ENCODE assay signal across 8 cellular contexts in genomic region chr5:95808686-95809413, GRCh38. TPM values are rescaled to one million over a fixed set of nuclear protein-coding genes. Genes with fewer than 3 reads are reported as not detected.
DNase-seq lines count a peak whose midpoint lies in the region; ATAC-seq and TF ChIP-seq lines count a peak whose summit lies in the region.

No MANE protein-coding gene starts in this region.

- peaks cover 4% of the 10 kb centered on the region for H3K36me3 Mint-ChIP-seq in activated CD4-positive, alpha-beta memory T cell treated with anti-CD3 and anti-CD28 coated beads for 36 hours

- intact Hi-C loops in activated CD4-positive, alpha-beta memory T cell treated with anti-CD3 and anti-CD28 coated beads for 36 hours (cut with micrococcal nuclease) = loop anchor here (1.0 to 2.0 kb wide), 5 partner anchors 13 to 34 kb away; partner anchors contain the start of gene GLRX

- H3K4me1 ChIP-seq in osteoblast (ENCODE audit: insufficient read depth, low read length) (peaks cover 33% of the 10 kb centered on the region), upper lobe of left lung (peaks cover 43 to 53% (median 52%) of the 10 kb centered on the region in 4 donors)

- DNase-seq in Daoy (ENCODE audit: low read depth) (peak; percentile 27), erythroblast (lab: John Stamatoyannopoulos, UW) (peak; percentile 18 to 24), osteoblast (ENCODE audit: insufficient read length, low spot score, missing footprints) (peak; percentile 89), upper lobe of left lung (peak in 1 of 2 donors; percentile 70), glomerular visceral epithelial cell (ENCODE audit: extremely low spot score) (no peak)
- peak; percentile 78 for DNase-seq in Jurkat, Clone E6-1 (ENCODE audit: low read depth, low spot score)
- DNase-seq in activated CD4-positive, alpha-beta memory T cell treated with anti-CD3 and anti-CD28 coated beads for 36 hours = peak; percentile 86

- POLR2A ChIA-PET in activated CD4-positive, alpha-beta memory T cell treated with anti-CD3 and anti-CD28 coated beads for 36 hours (lab: Charles Lee) = interaction anchor here (1.8 to 5.0 kb wide), 2 partner anchors 12 to 34 kb away, joined by 4 to 45 read pairs; partner anchors contain the start of gene GLRX

- H3K27me3 ChIP-seq in osteoblast (ENCODE audit: insufficient read depth, low read length) = no peaks in the 10 kb centered on the region
- no peaks in the 10 kb centered on the region for H3K27me3 ChIP-seq in upper lobe of left lung

- CTCF ChIA-PET in activated CD4-positive, alpha-beta memory T cell treated with anti-CD3 and anti-CD28 coated beads for 36 hours (lab: Charles Lee) = interaction anchor here (0.9 to 5.5 kb wide), 11 partner anchors 8 to 39 kb away, joined by 3 to 66 read pairs (median 4); partner anchors contain the start of gene GLRX

- 22 to 40% methylated on average over 10 of the region's 10 CpGs for WGBS in upper lobe of left lung, 2 donors

- no peaks in the 10 kb centered on the region for H4K20me1 ChIP-seq in osteoblast (ENCODE audit: insufficient read depth, low read length)

- H3K79me2 ChIP-seq in osteoblast (ENCODE audit: insufficient read depth, low read length) = no peaks in the 10 kb centered on the region

- H3K4me2 ChIP-seq in osteoblast (ENCODE audit: insufficient read depth, low read length) = peak overlapping the region; percentile 39

- no peak overlapping the region for H2AFZ ChIP-seq in osteoblast (ENCODE audit: low read length)

- peak; percentile 100 for ATAC-seq in GM21515 (IDR thresholded peaks at IDR 0.05; ENCODE audit: unreplicated experiment)
- peak; percentile 89 to 94 for ATAC-seq in upper lobe of left lung (ENCODE audit: low FRiP score in 2 of 2)

- H3K27ac ChIP-seq in osteoblast (ENCODE audit: low read depth, low read length) (peak overlapping the region; percentile 83), upper lobe of left lung (peak overlapping the region; percentile 4 to 79 (median 62))

- H3K9me3 Mint-ChIP-seq in activated CD4-positive, alpha-beta memory T cell treated with anti-CD3 and anti-CD28 coated beads for 36 hours = no peaks in the 10 kb centered on the region

- TF ChIP-seq POLR2A in erythroblast (IDR thresholded peaks at IDR 0.05; ENCODE audit: low read length) = no peak
- no peak for TF ChIP-seq POLR2A in upper lobe of left lung (IDR thresholded peaks at IDR 0.05)

- H3K9me3 ChIP-seq in osteoblast (ENCODE audit: low read depth, low read length) (no peaks in the 10 kb centered on the region), upper lobe of left lung (peaks cover 0 to 4% (median 0%) of the 10 kb centered on the region in 4 donors)

- TF ChIP-seq EP300 in upper lobe of left lung (IDR thresholded peaks at IDR 0.05) = no peak

- peaks cover 54% of the 10 kb centered on the region for H3K4me1 Mint-ChIP-seq in activated CD4-positive, alpha-beta memory T cell treated with anti-CD3 and anti-CD28 coated beads for 36 hours (ENCODE audit: low read depth)

- TF ChIP-seq CTCF in osteoblast (IDR thresholded peaks at IDR 0.05; ENCODE audit: extremely low read depth, low read depth, low read length) = no peak
- no peak for TF ChIP-seq CTCF in upper lobe of left lung (IDR thresholded peaks at IDR 0.05)

- H3K4me3 ChIP-seq in Jurkat, Clone E6-1 (ENCODE audit: low read length) = no peak overlapping the region
- peak overlapping the region; percentile 25 for H3K4me3 ChIP-seq in osteoblast (ENCODE audit: insufficient read depth, low read length)
- H3K4me3 ChIP-seq in upper lobe of left lung = no peak overlapping the region

- H3K36me3 ChIP-seq in osteoblast (ENCODE audit: insufficient read depth, low read length) (peaks cover 10% of the 10 kb centered on the region), upper lobe of left lung (peaks cover 0 to 14% (median 1%) of the 10 kb centered on the region in 4 donors)

- peak overlapping the region; percentile 6 for H3K4me3 Mint-ChIP-seq in activated CD4-positive, alpha-beta memory T cell treated with anti-CD3 and anti-CD28 coated beads for 36 hours

- H3K27me3 Mint-ChIP-seq in activated CD4-positive, alpha-beta memory T cell treated with anti-CD3 and anti-CD28 coated beads for 36 hours = no peaks in the 10 kb centered on the region

- peak overlapping the region; percentile 65 for H3K27ac Mint-ChIP-seq in activated CD4-positive, alpha-beta memory T cell treated with anti-CD3 and anti-CD28 coated beads for 36 hours

RNA-seq across cellular contexts. Expression of gene GLRX, which starts 13.7 kb away (rescaled TPM):
- total RNA-seq in Daoy (2014; rRNA removed; shearing (Covaris generic)) = 7.1 and 8.3 TPM in 2 replicates
- 152 TPM for polyA plus RNA-seq in Jurkat, Clone E6-1 (2012; ENCODE audit: insufficient read depth, insufficient read length)
- total RNA-seq in activated CD4-positive, alpha-beta memory T cell treated with anti-CD3 and anti-CD28 coated beads for 36 hours = 10 to 100 TPM; 33.2 to 34.0 TPM
- 59.0 and 77.2 TPM in 2 replicates for total RNA-seq in osteoblast
- total RNA-seq in upper lobe of left lung = 10 to 100 TPM; 22.0 to 99.9 (median 78.5) TPM
